ENCODE assay signal across 22 cellular contexts in the genomic region with DNA sequence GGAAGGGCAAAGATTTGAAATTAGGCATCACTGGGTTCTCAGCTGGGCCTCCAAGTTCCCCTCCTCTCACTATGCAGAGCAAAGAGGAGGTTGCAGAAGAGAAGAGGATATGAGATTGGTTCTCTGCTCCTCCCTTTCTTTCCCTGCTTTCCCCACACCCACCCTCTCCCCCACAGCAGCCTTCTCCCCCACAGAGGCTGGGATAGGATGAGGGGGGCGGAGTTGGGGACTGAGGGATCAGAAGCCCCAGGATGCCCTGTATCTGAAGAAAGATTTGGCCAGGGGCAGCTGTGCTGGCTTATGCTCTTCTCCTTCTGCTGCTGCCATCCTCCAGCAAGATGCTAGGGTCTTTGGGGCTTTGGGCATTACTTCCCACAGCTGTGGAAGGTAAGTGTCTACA. TPM values are rescaled to one million over a fixed set of nuclear protein-coding genes. Genes with fewer than 3 reads are reported as not detected.
"Had no signal": no experiment of that assay in that cellular context is flagged by ENCODE, and none has a peak within 500 bp of the region (broad histone marks: within the 10 kb centered on the region; RNA-seq: fewer than 3 reads in every experiment).

A gene (plus strand): TSS at position 259 of the 400 bp plus-strand sequence. CDS start 80 bp downstream, at position 339.

- H3K27ac ChIP-seq: brain microvascular endothelial cell, esophagus muscularis mucosa, tibial nerve had no signal

- H3K9me3 Mint-ChIP-seq: activated naive CD4-positive, alpha-beta T cell treated with anti-CD3 and anti-CD28 coated beads, Interleukin-2, amount 50 U/mL, for 24 hours; activated T-helper 17 cell treated with anti-CD3 and anti-CD28 coated beads, Interleukin-2, amount 50 U/mL, for 72 hours; dendritic cell treated with granulocyte-macrophage colony-stimulating factor and Interleukin-4, amounts not matched to agents 40 ng/mL and 50 ng/mL, for 4 days; immature natural killer cell; natural killer cell; T-cell had no signal

- H3K9me3 ChIP-seq: esophagus muscularis mucosa, tibial nerve had no signal

- H3K27ac Mint-ChIP-seq: activated naive CD4-positive, alpha-beta T cell treated with anti-CD3 and anti-CD28 coated beads, Interleukin-2, amount 50 U/mL, for 24 hours; activated T-helper 17 cell treated with anti-CD3 and anti-CD28 coated beads, Interleukin-2, amount 50 U/mL, for 72 hours; dendritic cell treated with granulocyte-macrophage colony-stimulating factor and Interleukin-4, amounts not matched to agents 40 ng/mL and 50 ng/mL, for 4 days; immature natural killer cell; T-cell had no signal

- H3K36me3 Mint-ChIP-seq: activated naive CD4-positive, alpha-beta T cell treated with anti-CD3 and anti-CD28 coated beads, Interleukin-2, amount 50 U/mL, for 24 hours; immature natural killer cell; natural killer cell; T-cell had no signal

- H3K27me3 Mint-ChIP-seq: activated naive CD4-positive, alpha-beta T cell treated with anti-CD3 and anti-CD28 coated beads, Interleukin-2, amount 50 U/mL, for 24 hours; activated T-helper 17 cell treated with anti-CD3 and anti-CD28 coated beads, Interleukin-2, amount 50 U/mL, for 72 hours; T-cell had no signal

- ATAC-seq: activated T-helper 17 cell treated with anti-CD3 and anti-CD28 coated beads, Interleukin-2, amount 50 U/mL, for 72 hours; left cardiac atrium; natural killer cell; T-cell had no signal

- H3K27me3 ChIP-seq: brain microvascular endothelial cell, esophagus muscularis mucosa, tibial nerve had no signal

- H3K4me3 Mint-ChIP-seq: activated naive CD4-positive, alpha-beta T cell treated with anti-CD3 and anti-CD28 coated beads, Interleukin-2, amount 50 U/mL, for 24 hours; activated T-helper 17 cell treated with anti-CD3 and anti-CD28 coated beads, Interleukin-2, amount 50 U/mL, for 72 hours; dendritic cell treated with granulocyte-macrophage colony-stimulating factor and Interleukin-4, amounts not matched to agents 40 ng/mL and 50 ng/mL, for 4 days; immature natural killer cell; natural killer cell; T-cell had no signal

- H3K4me3 ChIP-seq: esophagus muscularis mucosa, lung, tibial nerve had no signal

- DNase-seq: activated CD4-positive, alpha-beta T cell treated with anti-CD3 and anti-CD28 coated beads for 4 hours; activated T-cell treated with anti-CD3 and anti-CD28 coated beads for 4 hours; amygdala; brain microvascular endothelial cell; cerebellar nuclear complex; glutamatergic neuron; immature natural killer cell; left cardiac atrium; natural killer cell; T-cell; T1000 had no signal

- H3K36me3 ChIP-seq: brain microvascular endothelial cell, esophagus muscularis mucosa, tibial nerve had no signal

RNA-seq across cellular contexts. Expression of the gene that starts here (rescaled TPM):
- total RNA-seq: activated CD8-positive, alpha-beta memory T cell treated with anti-CD3 and anti-CD28 coated beads for 36 hours; activated T-helper 17 cell treated with anti-CD3 and anti-CD28 coated beads, Interleukin-2, amount 50 U/mL, for 72 hours; fibroblast of villous mesenchyme; natural killer cell; osteocyte; renal cortical epithelial cell; skeletal muscle tissue; tibial nerve had no signal
